ENCODE assay signal across 12 cellular contexts in genomic region chr7:36127075-36127740, GRCh38.
DNase-seq lines count a peak whose midpoint lies in the region; ATAC-seq lines count a peak whose summit lies in the region.
"Had no signal": no experiment of that assay in that cellular context is flagged by ENCODE, and none has a peak within 500 bp of the region (broad histone marks: within the 10 kb centered on the region; RNA-seq: fewer than 3 reads in every experiment).

No MANE protein-coding gene starts in this region.

- no peaks in the 10 kb centered on the region for H3K36me3 ChIP-seq in effector memory CD4-positive, alpha-beta T cell (ENCODE audit: control insufficient read depth, insufficient read depth, low read length)

- H3K4me1 ChIP-seq in effector memory CD4-positive, alpha-beta T cell (ENCODE audit: control insufficient read depth, insufficient read depth, low read length, poor library complexity, severe bottlenecking) = peaks cover 4% of the 10 kb centered on the region
- H3K4me1 ChIP-seq: parathyroid adenoma had no signal

- H3K27ac ChIP-seq in effector memory CD4-positive, alpha-beta T cell (ENCODE audit: insufficient read depth, low read length, poor library complexity, severe bottlenecking) = no peak overlapping the region
- H3K27ac ChIP-seq: parathyroid adenoma had no signal

- H3K4me3 ChIP-seq in effector memory CD4-positive, alpha-beta T cell (ENCODE audit: insufficient read depth, low read depth, low read length, poor library complexity, severe bottlenecking) = no peak overlapping the region

- H3K27ac Mint-ChIP-seq in stimulated activated naive CD8-positive, alpha-beta T cell treated with anti-CD3 and anti-CD28 coated beads, Interleukin-15, amount 100 ng/mL, for 72 hours = no peak overlapping the region
- H3K27ac Mint-ChIP-seq: T-helper 2 cell treated with Interferon-gamma antibody and Interleukin-4, amounts not matched to agents 5 μg/mL and 100 μg/mL, for 36 hours had no signal

- H3K27me3 Mint-ChIP-seq in stimulated activated naive CD8-positive, alpha-beta T cell treated with anti-CD3 and anti-CD28 coated beads, Interleukin-15, amount 100 ng/mL, for 72 hours = peaks cover 10% of the 10 kb centered on the region

- no peak overlapping the region for H3K4me3 Mint-ChIP-seq in stimulated activated naive CD8-positive, alpha-beta T cell treated with anti-CD3 and anti-CD28 coated beads, Interleukin-15, amount 100 ng/mL, for 72 hours
- H3K4me3 Mint-ChIP-seq: CD4-positive, CD25-positive, alpha-beta regulatory T cell; T-helper 2 cell treated with Interferon-gamma antibody and Interleukin-4, amounts not matched to agents 5 μg/mL and 100 μg/mL, for 36 hours had no signal

- no peaks in the 10 kb centered on the region for H3K27me3 ChIP-seq in effector memory CD4-positive, alpha-beta T cell (replicated peaks; ENCODE audit: control insufficient read depth, insufficient read depth, low read length, poor library complexity, severe bottlenecking)

- no peaks in the 10 kb centered on the region for H3K9me3 ChIP-seq in effector memory CD4-positive, alpha-beta T cell (ENCODE audit: control insufficient read depth, low read length)

- no peaks in the 10 kb centered on the region for H3K4me1 Mint-ChIP-seq in stimulated activated naive CD8-positive, alpha-beta T cell treated with anti-CD3 and anti-CD28 coated beads, Interleukin-15, amount 100 ng/mL, for 72 hours

- ATAC-seq in stimulated activated naive CD8-positive, alpha-beta T cell treated with anti-CD3 and anti-CD28 coated beads, Interleukin-15, Interleukin-2, amounts not matched to agents 100 U/mL and 50 U/mL, for 24 hours = peak; percentile 43
- no peak for ATAC-seq in stimulated activated naive CD8-positive, alpha-beta T cell treated with anti-CD3 and anti-CD28 coated beads, Interleukin-15, amount 100 ng/mL, for 72 hours

- H3K9me3 Mint-ChIP-seq in stimulated activated naive CD8-positive, alpha-beta T cell treated with anti-CD3 and anti-CD28 coated beads, Interleukin-15, amount 100 ng/mL, for 72 hours = peaks cover 9 to 18% of the 10 kb centered on the region in 2 donors

- no peak for DNase-seq in stimulated activated naive CD8-positive, alpha-beta T cell treated with anti-CD3 and anti-CD28 coated beads, Interleukin-15, Interleukin-2, amounts not matched to agents 100 U/mL and 50 U/mL, for 24 hours
- no peak for DNase-seq in stimulated activated naive CD8-positive, alpha-beta T cell treated with anti-CD3 and anti-CD28 coated beads, Interleukin-15, amount 100 ng/mL, for 72 hours
- peak; percentile 48 for DNase-seq in NCI-H2171 treated with DMSO at 0.1 percent for 48 hours (lab: John Stamatoyannopoulos, UW)
- peak; percentile 20 for DNase-seq in globus pallidus (ENCODE audit: low spot score)
- DNase-seq in islet precursor cell = no peak
- no peak for DNase-seq in NCI-H510A treated with DMSO at 0.1 percent for 48 hours (lab: John Stamatoyannopoulos, UW)
- no peak for DNase-seq in NCI-H1048 (lab: John Stamatoyannopoulos, UW)
- no peak for DNase-seq in effector memory CD4-positive, alpha-beta T cell
- DNase-seq: CD4-positive, CD25-positive, alpha-beta regulatory T cell; NCI-H226 had no signal

Comparison
In these comparisons a context has a peak if more than half of its experiments do, and no peak if none do; other contexts are left out.
1. DNase-seq: peak in NCI-H2171 treated with DMSO at 0.1 percent for 48 hours (single experiment) and globus pallidus (single experiment); none in stimulated activated naive CD8-positive, alpha-beta T cell treated with anti-CD3 and anti-CD28 coated beads, Interleukin-15, Interleukin-2, amounts not matched to agents 100 U/mL and 50 U/mL, for 24 hours (single experiment), stimulated activated naive CD8-positive, alpha-beta T cell treated with anti-CD3 and anti-CD28 coated beads, Interleukin-15, amount 100 ng/mL, for 72 hours (0 of 2), islet precursor cell (single experiment), NCI-H510A treated with DMSO at 0.1 percent for 48 hours (single experiment), NCI-H1048 (single experiment) and effector memory CD4-positive, alpha-beta T cell (0 of 3).